Comparison of ENCODE assay signal across 26 cellular contexts in the genomic region with DNA sequence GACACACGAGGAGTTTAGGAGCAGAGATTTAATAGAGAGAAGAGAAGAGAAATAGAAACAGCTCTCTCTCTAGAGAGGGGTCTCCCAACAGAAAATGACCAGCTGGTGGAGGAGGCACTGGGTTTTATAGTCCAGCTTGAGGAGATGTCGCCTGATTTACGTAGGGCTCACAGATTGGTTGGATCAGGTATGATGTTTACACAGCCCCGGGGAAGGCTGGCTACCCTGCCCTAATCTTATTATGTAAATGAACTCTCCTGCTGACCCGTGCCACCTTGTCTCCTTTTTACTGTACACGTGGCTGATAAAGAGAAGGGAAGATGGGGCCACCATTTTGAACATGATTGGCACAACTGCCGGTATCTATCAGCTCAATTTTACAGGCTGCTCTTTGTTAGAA.
"Had no signal": no experiment of that assay in that cellular context is flagged by ENCODE, and none has a peak within 500 bp of the region (broad histone marks: within the 10 kb centered on the region; RNA-seq: fewer than 3 reads in every experiment).

No MANE protein-coding gene starts in this region.

- H3K9me3 Mint-ChIP-seq: activated naive CD4-positive, alpha-beta T cell treated with anti-CD3 and anti-CD28 coated beads, Interleukin-2, amount 50 U/mL, for 24 hours; dendritic cell treated with granulocyte-macrophage colony-stimulating factor and Interleukin-4, amounts not matched to agents 40 ng/mL and 50 ng/mL, for 4 days; memory B cell had no signal

- H3K36me3 Mint-ChIP-seq: memory B cell had no signal

- H3K4me1 ChIP-seq: adrenal gland, ascending aorta, pancreas, upper lobe of right lung had no signal

- DNase-seq: activated CD4-positive, alpha-beta T cell treated with anti-CD3 and anti-CD28 coated beads, Interleukin-2, amount 50 U/mL, for 1 hour; activated CD8-positive, alpha-beta T cell treated with anti-CD3 and anti-CD28 coated beads, Interleukin-2, amount 10 ng/mL, durations not matched to agents 7 days and 5 days; activated gamma-delta T cell; adrenal gland; brain microvascular endothelial cell; caudate nucleus; effector CD4-positive, alpha-beta T cell; foreskin fibroblast; hippocampal formation; islet precursor cell; left cardiac atrium; mucosa of descending colon; pancreas; right cardiac atrium; stimulated activated CD4-positive, alpha-beta T cell treated with anti-CD3 and anti-CD28 coated beads, Interleukin-12 subunit alpha, Interleukin-12 subunit beta, amount 100 ng/mL, for 4 hours; substantia nigra; thyroid gland; upper lobe of right lung had no signal

- ATAC-seq: activated CD4-positive, CD25-positive, alpha-beta regulatory T cell treated with anti-CD3 and anti-CD28 coated beads, Interleukin-2, amount 50 U/mL, for 24 hours; activated CD8-positive, alpha-beta T cell treated with anti-CD3 and anti-CD28 coated beads, Interleukin-2, amount 10 ng/mL, durations not matched to agents 7 days and 5 days; left cardiac atrium; mucosa of descending colon; pancreas; right cardiac atrium; upper lobe of right lung had no signal

- H3K36me3 ChIP-seq: adrenal gland, ascending aorta, brain microvascular endothelial cell, neutrophil, pancreas, thyroid gland, upper lobe of right lung had no signal

- H3K27ac ChIP-seq: adrenal gland, ascending aorta, brain microvascular endothelial cell, neutrophil, pancreas, thyroid gland, upper lobe of right lung had no signal

- H3K4me3 ChIP-seq: adrenal gland, ascending aorta, mucosa of descending colon, pancreas, thyroid gland, upper lobe of right lung had no signal

- H3K4me3 Mint-ChIP-seq: activated CD8-positive, alpha-beta T cell treated with anti-CD3 and anti-CD28 coated beads, Interleukin-2, amount 10 ng/mL, durations not matched to agents 7 days and 5 days; activated naive CD4-positive, alpha-beta T cell treated with anti-CD3 and anti-CD28 coated beads, Interleukin-2, amount 50 U/mL, for 24 hours; activated T-helper 1 cell treated with anti-CD3 and anti-CD28 coated beads, Interleukin-12 subunit alpha, Interleukin-12 subunit beta, Interleukin-2, Interleukin-4 antibody, amounts not matched to agents 30 ng/mL and 10 ng/mL and 1 ng/mL, durations not matched to agents 14 hours and 24 hours and 36 hours; dendritic cell treated with granulocyte-macrophage colony-stimulating factor and Interleukin-4, amounts not matched to agents 40 ng/mL and 50 ng/mL, for 4 days; memory B cell; stimulated activated naive CD8-positive, alpha-beta T cell treated with anti-CD3 and anti-CD28 coated beads, Interleukin-15, Interleukin-2, amounts not matched to agents 100 ng/mL and 50 ng/mL, for 24 hours had no signal

- H3K27me3 Mint-ChIP-seq: activated naive CD4-positive, alpha-beta T cell treated with anti-CD3 and anti-CD28 coated beads, Interleukin-2, amount 50 U/mL, for 24 hours; stimulated activated naive CD8-positive, alpha-beta T cell treated with anti-CD3 and anti-CD28 coated beads, Interleukin-15, Interleukin-2, amounts not matched to agents 100 ng/mL and 50 ng/mL, for 24 hours had no signal

- H3K27me3 ChIP-seq: adrenal gland, ascending aorta, brain microvascular endothelial cell, thyroid gland, upper lobe of right lung had no signal

- H3K27ac Mint-ChIP-seq: activated naive CD4-positive, alpha-beta T cell treated with anti-CD3 and anti-CD28 coated beads, Interleukin-2, amount 50 U/mL, for 24 hours; activated T-helper 1 cell treated with anti-CD3 and anti-CD28 coated beads, Interleukin-12 subunit alpha, Interleukin-12 subunit beta, Interleukin-2, Interleukin-4 antibody, amounts not matched to agents 30 ng/mL and 10 ng/mL and 1 ng/mL, durations not matched to agents 14 hours and 24 hours and 36 hours; dendritic cell treated with granulocyte-macrophage colony-stimulating factor and Interleukin-4, amounts not matched to agents 40 ng/mL and 50 ng/mL, for 4 days; memory B cell; stimulated activated naive CD8-positive, alpha-beta T cell treated with anti-CD3 and anti-CD28 coated beads, Interleukin-15, Interleukin-2, amounts not matched to agents 100 ng/mL and 50 ng/mL, for 24 hours had no signal

- H3K9me3 ChIP-seq: adrenal gland, ascending aorta, mucosa of descending colon, neutrophil, pancreas, thyroid gland, upper lobe of right lung had no signal
